ENCODE assay signal across 2 cellular contexts in the genomic region with DNA sequence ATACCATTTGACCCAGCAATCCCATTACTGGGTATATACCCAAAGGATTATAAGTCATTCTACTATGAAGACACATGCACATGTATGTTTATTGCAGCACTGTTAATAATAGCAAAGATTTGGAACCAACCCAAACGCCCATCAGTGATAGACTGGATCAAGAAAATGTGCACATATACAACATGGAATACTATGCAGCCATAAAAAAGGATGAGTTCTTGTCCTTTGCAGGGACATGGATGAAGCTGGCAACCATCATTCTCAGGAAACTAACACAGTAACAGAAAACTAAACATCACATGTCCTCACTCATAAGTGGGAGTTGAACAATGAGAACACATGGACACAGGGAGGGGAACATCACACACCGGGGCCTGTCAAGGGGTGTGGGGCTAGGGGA. TPM values are rescaled to one million over a fixed set of nuclear protein-coding genes. Genes with fewer than 3 reads are reported as not detected.
DNase-seq lines count a peak whose midpoint lies in the region; ATAC-seq, FAIRE-seq and TF ChIP-seq lines count a peak whose summit lies in the region.
"Not testable (repeated sequence)": the region's sequence is repeated elsewhere in the genome, so short reads cannot be mapped to it uniquely, and the experiment has no call there.

No MANE protein-coding gene starts in this region.

- WGBS in K562 (ENCODE audit: insufficient coverage, low coverage, missing lambda C conversion rate), result 19% methylated on average over 2 of the region's 2 CpGs

- TF ChIP-seq RAD21 in K562 (CRISPR knock-in tag; conservative IDR thresholded peaks at IDR 0.05 in 1 of 2, IDR thresholded peaks at IDR 0.05 in 1 of 2), result not testable (repeated sequence)

- intact Hi-C loops in K562 (cut with micrococcal nuclease), result not testable (repeated sequence)

- not testable (repeated sequence) for H3K4me3 ChIP-seq in HEK293 (ENCODE audit: low read depth, low read length); K562

- in situ Hi-C loops in K562 (cut with MboI), result not testable (repeated sequence)

- FAIRE-seq in K562 (lab: Jason Lieb, UNC), result not testable (repeated sequence)

- not testable (repeated sequence) for TF ChIP-seq CTCF in HEK293 (tag by site-specific recombination; IDR thresholded peaks at IDR 0.05); K562 (IDR thresholded peaks at IDR 0.05 in 2 of 3, conservative IDR thresholded peaks at IDR 0.05 in 1 of 3; ENCODE audit: insufficient read depth in 2 of 3, low read depth in 1 of 3, low read length in 3 of 3)

- POLR2A ChIA-PET in HEK293 (lab: Yijun Ruan, JAX); K562 (lab: Yijun Ruan, JAX): not testable (repeated sequence)

- ATAC-seq in K562, result not testable (repeated sequence)

- CTCF ChIA-PET in HEK293 (lab: Yijun Ruan, JAX); K562 (lab: Yijun Ruan, JAX; ENCODE audit: low intra/inter-chr PET ratio): not testable (repeated sequence)

- DNase-seq in K562 (ENCODE audit: extremely low read depth in 1 of 4, low spot score in 3 of 4), result not testable (repeated sequence)

- H3K4me1 ChIP-seq in HEK293 (ENCODE audit: control insufficient read depth, insufficient read depth, low read length); K562 (replicated peaks in 1 of 2; ENCODE audit: control insufficient read depth in 2 of 2, insufficient read depth in 2 of 2, low read length in 2 of 2): not testable (repeated sequence)

- H4K20me1 ChIP-seq in K562 (replicated peaks; ENCODE audit: control insufficient read depth, insufficient read depth, low read length), result not testable (repeated sequence)

- not testable (repeated sequence) for H3K79me2 ChIP-seq in K562 (ENCODE audit: control insufficient read depth, insufficient read depth, low read length)

- H3K4me2 ChIP-seq in K562 (ENCODE audit: insufficient read depth, low read length), result not testable (repeated sequence)

- not testable (repeated sequence) for H3K9me3 ChIP-seq in HEK293 (ENCODE audit: control insufficient read depth, insufficient read depth, low read depth, low read length); K562 (replicated peaks; ENCODE audit: control insufficient read depth, insufficient read depth, low read depth, low read length)

- TF ChIP-seq EP300 in K562 (IDR thresholded peaks at IDR 0.05; ENCODE audit: low read length), result not testable (repeated sequence)

- BruUV-seq in K562 (replicated peaks; lab: Mats Ljungman, UMichigan), result not testable (repeated sequence)

- not testable (repeated sequence) for H3K27me3 ChIP-seq in K562 (ENCODE audit: control insufficient read depth in 2 of 2, insufficient read depth in 2 of 2, low read length in 2 of 2)

- not testable (repeated sequence) for H3K9me1 ChIP-seq in K562 (ENCODE audit: control insufficient read depth, insufficient read depth, low read length)

- H3K27ac ChIP-seq in HEK293 (ENCODE audit: extremely low read depth, low read depth, low read length); K562 (ENCODE audit: extremely low read depth, low read depth, low read length): not testable (repeated sequence)

- not testable (repeated sequence) for H2AFZ ChIP-seq in K562 (ENCODE audit: low read depth, low read length)

- H3K9ac ChIP-seq in K562 (ENCODE audit: insufficient read depth in 1 of 2, low read depth in 2 of 2, low read length in 2 of 2), result not testable (repeated sequence)

- not testable (repeated sequence) for TF ChIP-seq POLR2A in K562 (conservative IDR thresholded peaks at IDR 0.05)

- H3K36me3 ChIP-seq in HEK293 (ENCODE audit: control insufficient read depth in 2 of 2, insufficient read depth in 1 of 2, low read length in 2 of 2); K562 (ENCODE audit: control insufficient read depth, insufficient read depth, low read length): not testable (repeated sequence)

TF ChIP-seq in HEK293, 187 proteins besides CTCF, POLR2A, EP300 and RAD21:
- TF ChIP-seq ZNF146 (tag by site-specific recombination; IDR thresholded peaks at IDR 0.05), result peak; percentile 76

TF ChIP-seq in K562, 482 proteins besides CTCF, POLR2A, EP300 and RAD21:
- TF ChIP-seq ZNF146 (CRISPR knock-in tag; IDR thresholded peaks at IDR 0.05; ENCODE audit: unreplicated experiment), result peak; percentile 93
- peak; percentile 13 for TF ChIP-seq RBM25 (IDR thresholded peaks at IDR 0.05; ENCODE audit: low read depth, low read length, severe bottlenecking)

RNA-seq across cellular contexts. Expression of a gene that starts 19.1 kb away (rescaled TPM):
- total RNA-seq in K562 (2011; cell fraction: chromatin; rRNA removed; ENCODE audit: low replicate concordance), result 19.3 and 23.2 TPM in 2 replicates
- total RNA-seq in K562 (2011; cell fraction: nucleolus; rRNA removed), result 21.5 and 22.5 TPM in 2 replicates
- 15.4 and 16.0 TPM in 2 replicates for total RNA-seq in K562 (2011; cell fraction: nucleoplasm; rRNA removed)
- total RNA-seq in K562 (2014; rRNA removed), result 15.8 and 21.6 TPM in 2 replicates
- 10.9 and 11.1 TPM in 2 replicates for total RNA-seq in K562 (2014; rRNA removed; fragmentation: Illumina TruSeq; extraction: Trizol)
- total RNA-seq in K562 (2015; rRNA removed; fragmentation: Illumina TruSeq; extraction: Trizol), result 9.9 and 10.2 TPM in 2 replicates
- total RNA-seq in K562 (2021), result 13.0 TPM in 2 replicates
- 6.1 and 10.6 TPM in 2 replicates for polyA plus RNA-seq in K562 (2011; rRNA removed)
- polyA plus RNA-seq in K562 (2011; cell fraction: cytosol; rRNA removed), result 5.4 and 12.5 TPM in 2 replicates
- polyA plus RNA-seq in K562 (2011; cell fraction: nucleus; rRNA removed), result 13.4 and 25.8 TPM in 2 replicates
- polyA plus RNA-seq in K562 (2012), result 6.9 and 7.0 TPM in 2 replicates
- 8.6 and 11.0 TPM in 2 replicates for polyA plus RNA-seq in K562 (2014; fragmentation: Illumina TruSeq; extraction: Trizol)
- 1 to 10 TPM; 1.7 to 1.9 TPM for polyA plus RNA-seq in K562 (2014; fragmentation: Nextera tagmentation; extraction: Ambion mirVana)
- polyA plus RNA-seq in K562 (2014; rRNA removed), result 17.4 and 19.8 TPM in 2 replicates
- polyA minus RNA-seq in K562 (2011; rRNA and poly(A)+ RNA removed), result 8.7 and 9.4 TPM in 2 replicates
- polyA minus RNA-seq in K562 (2011; cell fraction: cytosol; rRNA and poly(A)+ RNA removed), result 5.3 and 7.8 TPM in 2 replicates
- polyA minus RNA-seq in K562 (2011; cell fraction: nucleus; rRNA and poly(A)+ RNA removed), result 17.7 and 20.9 TPM in 2 replicates

RNA-seq across cellular contexts. Expression of a gene that starts 58.2 kb away (rescaled TPM):
- 149 and 150 TPM in 2 replicates for total RNA-seq in K562 (2011; cell fraction: chromatin; rRNA removed; ENCODE audit: low replicate concordance)
- 76.4 and 83.8 TPM in 2 replicates for total RNA-seq in K562 (2011; cell fraction: nucleolus; rRNA removed)
- 92.4 and 120 TPM in 2 replicates for total RNA-seq in K562 (2011; cell fraction: nucleoplasm; rRNA removed)
- 1.4 and 3.3 TPM in 2 replicates for total RNA-seq in K562 (2014; rRNA removed)
- 5.2 and 5.8 TPM in 2 replicates for total RNA-seq in K562 (2014; rRNA removed; fragmentation: Illumina TruSeq; extraction: Trizol)
- 5.5 and 6.3 TPM in 2 replicates for total RNA-seq in K562 (2015; rRNA removed; fragmentation: Illumina TruSeq; extraction: Trizol)
- 11.6 and 13.6 TPM in 2 replicates for total RNA-seq in K562 (2021)
- polyA plus RNA-seq in K562 (2011; rRNA removed), result 6.3 and 6.8 TPM in 2 replicates
- 1.1 and 1.9 TPM in 2 replicates for polyA plus RNA-seq in K562 (2011; cell fraction: cytosol; rRNA removed)
- polyA plus RNA-seq in K562 (2011; cell fraction: nucleus; rRNA removed), result 15.4 and 25.3 TPM in 2 replicates
- 2.4 and 2.6 TPM in 2 replicates for polyA plus RNA-seq in K562 (2012)
- polyA plus RNA-seq in K562 (2014; fragmentation: Illumina TruSeq; extraction: Trizol), result 1.9 and 2.3 TPM in 2 replicates
- polyA plus RNA-seq in K562 (2014; fragmentation: Nextera tagmentation; extraction: Ambion mirVana), result 1 to 10 TPM in 1 of 2 experiments, under 1 TPM in 1; 0.80 to 1.5 TPM
- polyA plus RNA-seq in K562 (2014; rRNA removed), result 6.1 and 6.7 TPM in 2 replicates
- polyA minus RNA-seq in K562 (2011; rRNA and poly(A)+ RNA removed), result 7.2 and 9.3 TPM in 2 replicates
- polyA minus RNA-seq in K562 (2011; cell fraction: cytosol; rRNA and poly(A)+ RNA removed), result 1.7 and 3.8 TPM in 2 replicates
- 6.3 and 7.7 TPM in 2 replicates for polyA minus RNA-seq in K562 (2011; cell fraction: nucleus; rRNA and poly(A)+ RNA removed)
